In genomic region chr5:148853868-148854267, GRCh38 we compare ENCODE assay signal across 16 cellular contexts. TPM values are rescaled to one million over a fixed set of nuclear protein-coding genes. Genes with fewer than 3 reads are reported as not detected.
A peak's percentile ranks its signal among the peaks of the same experiment; 100 is the strongest.
DNase-seq lines count a peak whose midpoint lies in the region; ATAC-seq and TF ChIP-seq lines count a peak whose summit lies in the region.
"Had no signal": no experiment of that assay in that cellular context is flagged by ENCODE, and none has a peak within 500 bp of the region (broad histone marks: within the 10 kb centered on the region; RNA-seq: fewer than 3 reads in every experiment).

No MANE protein-coding gene starts in this region.

- no peak overlapping the region for H3K27ac ChIP-seq in breast epithelium
- H3K27ac ChIP-seq: tibial artery had no signal

- no peak overlapping the region for H3K4me3 Mint-ChIP-seq in activated naive CD4-positive, alpha-beta T cell treated with anti-CD3 and anti-CD28 coated beads for 36 hours
- H3K4me3 Mint-ChIP-seq: HFFc6, nephron had no signal

- TF ChIP-seq CTCF in GM10248 (IDR thresholded peaks at IDR 0.05; ENCODE audit: control extremely low read depth, extremely low read depth, low read depth, missing control alignments) (no peak), breast epithelium (IDR thresholded peaks at IDR 0.05) (no peak)

- intact Hi-C loops in breast epithelium (cut with DNase I; ENCODE audit: low total_unique reads) = no loop called here
- intact Hi-C loops in activated naive CD4-positive, alpha-beta T cell treated with anti-CD3 and anti-CD28 coated beads for 36 hours (cut with micrococcal nuclease) = no loop called here

- no peaks in the 10 kb centered on the region for H3K4me1 ChIP-seq in breast epithelium

- H3K4me1 Mint-ChIP-seq in activated naive CD4-positive, alpha-beta T cell treated with anti-CD3 and anti-CD28 coated beads for 36 hours (ENCODE audit: low read depth) = peaks cover 8% of the 10 kb centered on the region
- H3K4me1 Mint-ChIP-seq: nephron had no signal

- POLR2A ChIA-PET in GM10248 (lab: Yijun Ruan, JAX) = no interaction called here

- no peaks in the 10 kb centered on the region for H3K9me3 Mint-ChIP-seq in activated naive CD4-positive, alpha-beta T cell treated with anti-CD3 and anti-CD28 coated beads for 36 hours
- H3K9me3 Mint-ChIP-seq: HFFc6, nephron had no signal

- ATAC-seq in GM19351 (IDR thresholded peaks at IDR 0.05; ENCODE audit: unreplicated experiment) = peak; percentile 59
- peak; percentile 72 for ATAC-seq in HG02852 (IDR thresholded peaks at IDR 0.05; ENCODE audit: unreplicated experiment)

- H3K4me3 ChIP-seq in breast epithelium = no peak overlapping the region
- H3K4me3 ChIP-seq: tibial artery had no signal

- no peaks in the 10 kb centered on the region for H3K27me3 ChIP-seq in breast epithelium
- H3K27me3 ChIP-seq: tibial artery had no signal

- no peaks in the 10 kb centered on the region for H3K9me3 ChIP-seq in breast epithelium
- H3K9me3 ChIP-seq: tibial artery had no signal

- CTCF ChIA-PET in GM10248 (lab: Yijun Ruan, JAX) = no interaction called here
- CTCF ChIA-PET in activated naive CD4-positive, alpha-beta T cell treated with anti-CD3 and anti-CD28 coated beads for 36 hours (lab: Charles Lee) = no interaction called here

- H3K27me3 Mint-ChIP-seq in activated naive CD4-positive, alpha-beta T cell treated with anti-CD3 and anti-CD28 coated beads for 36 hours (ENCODE audit: low read depth) = no peaks in the 10 kb centered on the region

- no peaks in the 10 kb centered on the region for H3K36me3 ChIP-seq in breast epithelium
- H3K36me3 ChIP-seq: tibial artery had no signal

- H3K36me3 Mint-ChIP-seq in activated naive CD4-positive, alpha-beta T cell treated with anti-CD3 and anti-CD28 coated beads for 36 hours (ENCODE audit: low read depth) = no peaks in the 10 kb centered on the region

- DNase-seq in GM10248 (ENCODE audit: extremely low spot score) = peak; percentile 15
- peak; percentile 72 for DNase-seq in RPMI8226
- no peak for DNase-seq in NCI-H526 treated with DMSO at 0.1 percent for 48 hours (lab: John Stamatoyannopoulos, UW)
- no peak for DNase-seq in breast epithelium (ENCODE audit: low spot score in 2 of 2)
- DNase-seq in activated CD8-positive, alpha-beta memory T cell treated with anti-CD3 and anti-CD28 coated beads, Interleukin-2, amount 50 U/mL, for 48 hours = no peak
- DNase-seq in activated naive CD4-positive, alpha-beta T cell treated with anti-CD3 and anti-CD28 coated beads for 36 hours = no peak
- DNase-seq: HFFc6; KG1; NCI-H1694 treated with DMSO at 0.1 percent for 48 hours; NCI-H524; stimulated activated CD4-positive, alpha-beta T cell treated with anti-CD3 and anti-CD28 coated beads, Interleukin-1b, Interleukin-23, amount 100 ng/mL, for 48 hours; stimulated activated CD8-positive, alpha-beta memory T cell treated with anti-CD3 and anti-CD28 coated beads, Interleukin-4, amount 100 ng/mL, for 48 hours; tibial artery had no signal

- no peak overlapping the region for H3K27ac Mint-ChIP-seq in activated naive CD4-positive, alpha-beta T cell treated with anti-CD3 and anti-CD28 coated beads for 36 hours
- H3K27ac Mint-ChIP-seq: HFFc6, nephron had no signal

- TF ChIP-seq POLR2A in breast epithelium (IDR thresholded peaks at IDR 0.05) = no peak

RNA-seq across cellular contexts. Expression of gene ADRB2, which starts 27.5 kb away (rescaled TPM):
- total RNA-seq in breast epithelium = 10 to 100 TPM in 2 of 3 donors, 1 to 10 TPM in 1; 9.5 to 41.3 (median 26.4) TPM
- under 1 TPM; 0.21 to 0.32 TPM for total RNA-seq in activated naive CD4-positive, alpha-beta T cell treated with anti-CD3 and anti-CD28 coated beads for 36 hours

Comparison
In these comparisons a context has a peak if more than half of its experiments do, and no peak if none do; other contexts are left out.
1. DNase-seq: peak in GM10248 (single experiment) and RPMI8226 (single experiment); none in NCI-H526 treated with DMSO at 0.1 percent for 48 hours (single experiment), breast epithelium (0 of 2), activated CD8-positive, alpha-beta memory T cell treated with anti-CD3 and anti-CD28 coated beads, Interleukin-2, amount 50 U/mL, for 48 hours (single experiment) and activated naive CD4-positive, alpha-beta T cell treated with anti-CD3 and anti-CD28 coated beads for 36 hours (single experiment).
2. RNA of gene ADRB2, which starts 27.5 kb away (total RNA-seq): 9.5 to 41.3 TPM in breast epithelium; 0.21 to 0.32 TPM in activated naive CD4-positive, alpha-beta T cell treated with anti-CD3 and anti-CD28 coated beads for 36 hours; every median in the first group is over 4 times any median in the second.